In the genomic region with DNA sequence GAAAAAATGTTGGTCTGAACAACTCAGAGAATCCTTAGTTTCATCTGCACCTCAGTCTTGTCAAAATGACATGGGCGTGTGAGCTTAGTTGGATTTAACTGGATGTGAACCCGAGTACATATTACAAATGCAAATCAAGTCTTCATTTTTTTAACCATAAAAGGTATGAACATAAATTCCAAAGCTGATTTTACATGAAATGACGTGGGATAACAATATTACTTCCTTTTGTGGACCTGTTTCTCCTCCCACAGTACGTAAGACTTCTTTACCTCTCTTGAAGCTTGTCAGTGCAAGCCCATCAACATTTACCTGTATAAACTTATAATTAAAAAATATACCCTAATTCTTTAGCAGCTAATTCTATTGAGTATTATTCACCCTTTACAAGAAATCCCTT, we compare ENCODE assay signal across 19 cellular contexts. TPM values are rescaled to one million over a fixed set of nuclear protein-coding genes. Genes with fewer than 3 reads are reported as not detected.
"Had no signal": no experiment of that assay in that cellular context is flagged by ENCODE, and none has a peak within 500 bp of the region (broad histone marks: within the 10 kb centered on the region; RNA-seq: fewer than 3 reads in every experiment).

No MANE protein-coding gene starts in this region.

- H3K9me3 ChIP-seq: gastroesophageal sphincter, transverse colon had no signal

- H2AFZ ChIP-seq: parathyroid adenoma had no signal

- H3K4me2 ChIP-seq: smooth muscle cell had no signal

- H3K36me3 ChIP-seq: cardiac muscle cell, gastroesophageal sphincter, transverse colon had no signal

- H3K4me1 Mint-ChIP-seq: nephron progenitor cell; stimulated activated naive B cell treated with anti-CD40 and anti-IgM and Interleukin-4, amounts not matched to agents 10 μg/mL and 1 μg/mL and 100 μg/mL, for 72 hours had no signal

- H3K27ac Mint-ChIP-seq: nephron progenitor cell; stimulated activated naive B cell treated with anti-CD40 and anti-IgM and Interleukin-4, amounts not matched to agents 10 μg/mL and 1 μg/mL and 100 μg/mL, for 72 hours had no signal

- H3K4me1 ChIP-seq: parathyroid adenoma had no signal

- H3K27me3 ChIP-seq: cardiac muscle cell, gastroesophageal sphincter, transverse colon had no signal

- H3K79me2 ChIP-seq: parathyroid adenoma had no signal

- DNase-seq: activated CD4-positive, alpha-beta T cell treated with anti-CD3 and anti-CD28 coated beads for 4 hours; activated CD4-positive, alpha-beta T cell treated with anti-CD3 and anti-CD28 coated beads, Interleukin-2, amount 50 U/mL, for 48 hours; activated CD4-positive, CD25-positive, alpha-beta regulatory T cell; activated naive CD4-positive, alpha-beta T cell treated with Interleukin-2 at 50 U/mL for 16 hours; activated T-cell treated with anti-CD3 and anti-CD28 coated beads, Interleukin-2, amount 50 U/mL, for 48 hours; erythroblast; hypothalamus; left ventricle myocardium superior; nephron progenitor cell; stimulated activated CD4-positive, alpha-beta T cell treated with anti-CD3 and anti-CD28 coated beads, Interleukin-15, amount 100 ng/mL, for 24 hours; stimulated activated CD8-positive, alpha-beta memory T cell treated with anti-CD3 and anti-CD28 coated beads, Interleukin-4, amount 100 ng/mL, for 48 hours; stimulated activated naive B cell treated with anti-CD40 and anti-IgM and Interleukin-4, amounts not matched to agents 10 μg/mL and 1 μg/mL and 100 μg/mL, for 72 hours; T-helper 2 cell; transverse colon had no signal

- H3K27ac ChIP-seq: cardiac muscle cell, parathyroid adenoma, transverse colon had no signal

- H3K4me3 ChIP-seq: cardiac muscle cell, gastroesophageal sphincter, smooth muscle cell, transverse colon had no signal

- H3K4me3 Mint-ChIP-seq: nephron progenitor cell; stimulated activated naive B cell treated with anti-CD40 and anti-IgM and Interleukin-4, amounts not matched to agents 10 μg/mL and 1 μg/mL and 100 μg/mL, for 72 hours had no signal

- H3K36me3 Mint-ChIP-seq: stimulated activated naive B cell treated with anti-CD40 and anti-IgM and Interleukin-4, amounts not matched to agents 10 μg/mL and 1 μg/mL and 100 μg/mL, for 72 hours had no signal

- H3K27me3 Mint-ChIP-seq: stimulated activated naive B cell treated with anti-CD40 and anti-IgM and Interleukin-4, amounts not matched to agents 10 μg/mL and 1 μg/mL and 100 μg/mL, for 72 hours had no signal

- H3K9ac ChIP-seq: parathyroid adenoma had no signal

RNA-seq across cellular contexts. Expression of gene RND3, which starts 32.6 kb away (rescaled TPM):
- total RNA-seq: activated CD8-positive, alpha-beta memory T cell treated with anti-CD3 and anti-CD28 coated beads for 36 hours had no signal
